In the genomic region with DNA sequence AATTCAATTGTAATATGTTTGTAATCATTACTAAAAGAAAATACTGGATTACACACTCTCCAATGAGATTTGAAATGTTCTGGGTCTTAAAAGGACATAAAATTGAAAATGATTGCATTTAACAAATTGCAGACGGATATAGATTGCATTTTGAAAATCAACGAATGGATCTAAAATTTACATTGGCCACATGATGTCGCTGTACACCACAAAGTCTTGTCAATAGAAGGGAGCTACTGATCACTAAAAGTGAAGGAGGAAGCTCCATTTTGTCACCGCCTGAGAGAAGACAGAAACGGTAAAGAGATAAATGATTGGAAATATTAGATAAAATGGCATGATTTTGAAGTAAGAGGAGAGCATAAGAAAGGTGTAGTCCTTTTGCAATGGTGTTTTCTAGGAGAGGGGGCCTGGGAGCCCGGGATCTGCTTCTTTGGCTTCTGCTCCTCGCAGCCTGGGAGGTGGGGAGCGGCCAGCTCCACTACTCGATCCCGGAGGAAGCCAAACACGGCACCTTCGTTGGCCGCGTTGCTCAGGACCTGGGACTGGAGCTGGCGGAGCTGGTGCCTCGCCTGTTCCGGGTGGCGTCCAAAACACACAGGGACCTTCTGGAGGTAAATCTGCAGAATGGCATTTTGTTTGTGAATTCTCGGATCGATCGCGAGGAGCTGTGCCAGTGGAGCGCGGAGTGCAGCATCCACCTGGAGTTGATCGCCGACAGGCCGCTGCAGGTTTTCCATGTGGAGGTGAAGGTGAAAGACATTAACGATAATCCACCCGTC, we compare ENCODE assay signal across 15 cellular contexts. TPM values are rescaled to one million over a fixed set of nuclear protein-coding genes. Genes with fewer than 3 reads are reported as not detected.
DNase-seq lines count a peak whose midpoint lies in the region; ATAC-seq lines count a peak whose summit lies in the region.
"Had no signal": no experiment of that assay in that cellular context is flagged by ENCODE, and none has a peak within 500 bp of the region (broad histone marks: within the 10 kb centered on the region; RNA-seq: fewer than 3 reads in every experiment).

Gene PCDHA1, plus strand, starts transcription at position 236 of the 782 bp plus-strand sequence.

- H3K27me3 Mint-ChIP-seq in activated T-cell treated with anti-CD3 and anti-CD28 coated beads, Interleukin-2, amount 50 U/mL, for 72 hours (ENCODE audit: low read depth), result peaks cover 10% of the 10 kb centered on the region
- H3K27me3 Mint-ChIP-seq in activated CD4-positive, alpha-beta T cell treated with anti-CD3 and anti-CD28 coated beads for 36 hours, result peaks cover 33% of the 10 kb centered on the region

- no peaks in the 10 kb centered on the region for H3K27me3 ChIP-seq in neuronal stem cell (ENCODE audit: control insufficient read depth in 3 of 3, insufficient read depth in 3 of 3, low read depth in 1 of 3, low read length in 3 of 3)
- H3K27me3 ChIP-seq in right cardiac atrium (ENCODE audit: control insufficient read depth, insufficient read depth), result no peaks in the 10 kb centered on the region

- no peak within 1 kb of the TSS for H3K14ac ChIP-seq in neuronal stem cell (ENCODE audit: low read length)

- H2BK5ac ChIP-seq in neuronal stem cell (ENCODE audit: low read length), result no peak within 1 kb of the TSS

- CTCF ChIA-PET in activated CD4-positive, alpha-beta T cell treated with anti-CD3 and anti-CD28 coated beads for 36 hours (lab: Charles Lee), result interaction anchor here (0.5 to 1.4 kb wide), 6 partner anchors 18 to 635 kb away, joined by 3 to 5 read pairs (median 4); partner anchors contain the start of genes PCDHA5 and PCDHGA11

- H2AK5ac ChIP-seq in neuronal stem cell (ENCODE audit: low read depth, low read length), result no peak within 1 kb of the TSS

- H4K8ac ChIP-seq in neuronal stem cell (ENCODE audit: low read depth, low read length), result no peak within 1 kb of the TSS

- no peak within 1 kb of the TSS for H3K4me2 ChIP-seq in neuronal stem cell (ENCODE audit: insufficient read depth, low read length, poor library complexity, severe bottlenecking)

- H4K91ac ChIP-seq in neuronal stem cell (ENCODE audit: low read depth, low read length, poor library complexity), result no peak within 1 kb of the TSS

- peak; percentile 24 for DNase-seq in NCI-H2196 (lab: John Stamatoyannopoulos, UW; ENCODE audit: unreplicated experiment)
- no peak for DNase-seq in NCI-H2196 treated with DMSO at 0.1 percent for 48 hours (lab: John Stamatoyannopoulos, UW; ENCODE audit: unreplicated experiment)
- DNase-seq in NCI-H146 (lab: John Stamatoyannopoulos, UW), result peak; percentile 64
- peak; percentile 57 for DNase-seq in SKM-1 treated with dmso at 0.1 percent for 144 hours (lab: John Stamatoyannopoulos, UW; ENCODE audit: unreplicated experiment)
- DNase-seq in neuronal stem cell (ENCODE audit: low spot score), result no peak
- DNase-seq in activated T-cell treated with anti-CD3 and anti-CD28 coated beads, Interleukin-2, amount 50 U/mL, for 72 hours, result no peak
- DNase-seq in activated CD4-positive, alpha-beta T cell treated with anti-CD3 and anti-CD28 coated beads for 36 hours, result no peak
- DNase-seq in right cardiac atrium, result no peak
- DNase-seq: GF-D8; islet precursor cell; NCI-H1092 treated with DMSO at 0.1 percent for 48 hours; stimulated activated CD4-positive, alpha-beta T cell treated with anti-CD3 and anti-CD28 coated beads, Interleukin-4, amount 100 ng/mL, for 4 hours; T-helper 17 cell had no signal

- H2BK12ac ChIP-seq in neuronal stem cell (ENCODE audit: low read length), result no peak within 1 kb of the TSS

- no peak within 1 kb of the TSS for H3K23ac ChIP-seq in neuronal stem cell (ENCODE audit: low read depth, low read length, poor library complexity)

- no peaks in the 10 kb centered on the region for H3K36me3 ChIP-seq in neuronal stem cell (replicated peaks in 1 of 2; ENCODE audit: control insufficient read depth in 2 of 2, insufficient read depth in 2 of 2, low read length in 2 of 2)
- H3K36me3 ChIP-seq: suprapubic skin had no signal

- no peaks in the 10 kb centered on the region for H3K4me1 Mint-ChIP-seq in activated T-cell treated with anti-CD3 and anti-CD28 coated beads, Interleukin-2, amount 50 U/mL, for 72 hours (ENCODE audit: low read depth)
- no peaks in the 10 kb centered on the region for H3K4me1 Mint-ChIP-seq in activated CD4-positive, alpha-beta T cell treated with anti-CD3 and anti-CD28 coated beads for 36 hours
- H3K4me1 Mint-ChIP-seq: T-helper 17 cell had no signal

- peak within 1 kb of the TSS; percentile 52 for H2AFZ ChIP-seq in neuronal stem cell (ENCODE audit: low read length)

- intact Hi-C loops in activated CD4-positive, alpha-beta T cell treated with anti-CD3 and anti-CD28 coated beads for 36 hours (cut with DNase I, micrococcal nuclease), result loop anchor here in 1 of 2 experiments (5.0 kb wide), 2 partner anchors 46 to 256 kb away; partner anchors contain the start of gene PCDHA7
- intact Hi-C loops in right cardiac atrium (cut with DNase I), result no loop called here

- H2BK15ac ChIP-seq in neuronal stem cell (ENCODE audit: low read length), result no peak within 1 kb of the TSS

- H3K4me1 ChIP-seq in neuronal stem cell (ENCODE audit: control insufficient read depth in 2 of 2, insufficient read depth in 1 of 2, low read depth in 1 of 2, low read length in 2 of 2) (no peaks in the 10 kb centered on the region), right cardiac atrium (ENCODE audit: control insufficient read depth, insufficient read depth, low read length) (no peaks in the 10 kb centered on the region)
- H3K4me1 ChIP-seq: suprapubic skin had no signal

- H3K27ac ChIP-seq in neuronal stem cell (replicated peaks; ENCODE audit: low read length), result no peak within 1 kb of the TSS
- no peak within 1 kb of the TSS for H3K27ac ChIP-seq in right cardiac atrium (ENCODE audit: low read length)
- H3K27ac ChIP-seq: epithelial cell of prostate, suprapubic skin had no signal

- H3K9me3 ChIP-seq in neuronal stem cell (replicated peaks in 1 of 2; ENCODE audit: control insufficient read depth in 2 of 2, insufficient read depth in 1 of 2, low read depth in 1 of 2, low read length in 2 of 2), result peaks cover 25 to 34% of the 10 kb centered on the region in 2 donors
- H3K9me3 ChIP-seq in right cardiac atrium (ENCODE audit: control insufficient read depth, low read length), result peaks cover 14% of the 10 kb centered on the region

- H3K9ac ChIP-seq in neuronal stem cell (ENCODE audit: low read depth, low read length, poor library complexity), result no peak within 1 kb of the TSS

- H3K4me3 Mint-ChIP-seq in activated T-cell treated with anti-CD3 and anti-CD28 coated beads, Interleukin-2, amount 50 U/mL, for 72 hours, result no peak within 1 kb of the TSS
- no peak within 1 kb of the TSS for H3K4me3 Mint-ChIP-seq in activated CD4-positive, alpha-beta T cell treated with anti-CD3 and anti-CD28 coated beads for 36 hours
- H3K4me3 Mint-ChIP-seq: T-helper 17 cell had no signal

- peaks cover 16 to 20% of the 10 kb centered on the region in 2 donors for H3K9me3 Mint-ChIP-seq in activated T-cell treated with anti-CD3 and anti-CD28 coated beads, Interleukin-2, amount 50 U/mL, for 72 hours
- peaks cover 37% of the 10 kb centered on the region for H3K9me3 Mint-ChIP-seq in activated CD4-positive, alpha-beta T cell treated with anti-CD3 and anti-CD28 coated beads for 36 hours (ENCODE audit: low read depth)

- no peak within 1 kb of the TSS for H3K27ac Mint-ChIP-seq in activated T-cell treated with anti-CD3 and anti-CD28 coated beads, Interleukin-2, amount 50 U/mL, for 72 hours
- H3K27ac Mint-ChIP-seq in activated CD4-positive, alpha-beta T cell treated with anti-CD3 and anti-CD28 coated beads for 36 hours, result no peak within 1 kb of the TSS
- H3K27ac Mint-ChIP-seq: T-helper 17 cell had no signal

- H2BK120ac ChIP-seq in neuronal stem cell (ENCODE audit: low read depth, low read length), result no peak within 1 kb of the TSS

- POLR2A ChIA-PET in activated CD4-positive, alpha-beta T cell treated with anti-CD3 and anti-CD28 coated beads for 36 hours (lab: Charles Lee), result no interaction called here

- H3K18ac ChIP-seq in neuronal stem cell (ENCODE audit: low read length), result no peak within 1 kb of the TSS

- H3K4me3 ChIP-seq in neuronal stem cell (ENCODE audit: low read length in 2 of 2) (no peak within 1 kb of the TSS), right cardiac atrium (ENCODE audit: low read length) (no peak within 1 kb of the TSS)
- H3K4me3 ChIP-seq: suprapubic skin had no signal

- no CpG with 5 or more reads among the region's 29 CpGs for WGBS in neuronal stem cell (ENCODE audit: extremely low coverage in 2 of 2, insufficient read length in 2 of 2, insufficient replicate concordance in 1 of 2), 2 donors
- WGBS in right cardiac atrium, result 17% methylated on average over 29 of the region's 29 CpGs

- H3K79me1 ChIP-seq in neuronal stem cell (ENCODE audit: low read depth, low read length), result no peaks in the 10 kb centered on the region

- no peak within 1 kb of the TSS for H3K4ac ChIP-seq in neuronal stem cell (ENCODE audit: low read length)

- peaks cover 9 to 15% of the 10 kb centered on the region in 2 donors for H3K36me3 Mint-ChIP-seq in activated T-cell treated with anti-CD3 and anti-CD28 coated beads, Interleukin-2, amount 50 U/mL, for 72 hours (ENCODE audit: insufficient read depth in 2 of 2)
- peaks cover 28% of the 10 kb centered on the region for H3K36me3 Mint-ChIP-seq in activated CD4-positive, alpha-beta T cell treated with anti-CD3 and anti-CD28 coated beads for 36 hours (ENCODE audit: low read depth)

- no peak for ATAC-seq in activated T-cell treated with anti-CD3 and anti-CD28 coated beads, Interleukin-2, amount 50 U/mL, for 72 hours (replicated peaks in 1 of 2)
- ATAC-seq in activated CD4-positive, alpha-beta T cell treated with anti-CD3 and anti-CD28 coated beads for 36 hours, result no peak
- ATAC-seq in right cardiac atrium, result no peak
- ATAC-seq: T-helper 17 cell had no signal

RNA-seq across cellular contexts. Expression of gene PCDHA1, which starts in this region (rescaled TPM):
- polyA plus RNA-seq in neuronal stem cell (2013, experiment 1 of 2), result 1.0 TPM
- 1.0 TPM for polyA plus RNA-seq in neuronal stem cell (2013, experiment 2 of 2)
- not detected for total RNA-seq in activated T-cell treated with anti-CD3 and anti-CD28 coated beads, Interleukin-2, amount 50 U/mL, for 72 hours
- not detected for total RNA-seq in activated CD4-positive, alpha-beta T cell treated with anti-CD3 and anti-CD28 coated beads for 36 hours
- not detected for total RNA-seq in right cardiac atrium
- polyA plus RNA-seq in right cardiac atrium, result not detected
- total RNA-seq: suprapubic skin, T-helper 17 cell had no signal

Comparison
In these comparisons a context has a peak if more than half of its experiments do, and no peak if none do; other contexts are left out.
1. DNase-seq: peak in NCI-H2196 (single experiment), NCI-H146 (single experiment) and SKM-1 treated with dmso at 0.1 percent for 144 hours (single experiment); none in NCI-H2196 treated with DMSO at 0.1 percent for 48 hours (single experiment), neuronal stem cell (single experiment), activated T-cell treated with anti-CD3 and anti-CD28 coated beads, Interleukin-2, amount 50 U/mL, for 72 hours (0 of 2), activated CD4-positive, alpha-beta T cell treated with anti-CD3 and anti-CD28 coated beads for 36 hours (single experiment) and right cardiac atrium (0 of 3).